In genomic region chr3:78762121-78762520, GRCh38 we compare ENCODE assay signal across 29 cellular contexts.
"Had no signal": no experiment of that assay in that cellular context is flagged by ENCODE, and none has a peak within 500 bp of the region (broad histone marks: within the 10 kb centered on the region; RNA-seq: fewer than 3 reads in every experiment).

No MANE protein-coding gene starts in this region.

- H3K4me1 Mint-ChIP-seq: activated CD4-positive, alpha-beta T cell treated with anti-CD3 and anti-CD28 coated beads, Interleukin-2, amount 10 ng/mL, durations not matched to agents 24 days and 14 days; activated CD8-positive, alpha-beta memory T cell treated with anti-CD3 and anti-CD28 coated beads, Interleukin-2, amount 10 ng/mL, durations not matched to agents 7 days and 5 days; T-helper 17 cell had no signal

- H3K36me3 Mint-ChIP-seq: activated CD8-positive, alpha-beta memory T cell treated with anti-CD3 and anti-CD28 coated beads, Interleukin-2, amount 10 ng/mL, durations not matched to agents 7 days and 5 days; activated naive CD8-positive, alpha-beta T cell; WTC11 had no signal

- H3K9me3 Mint-ChIP-seq: activated CD4-positive, alpha-beta T cell treated with anti-CD3 and anti-CD28 coated beads, Interleukin-2, amount 10 ng/mL, durations not matched to agents 24 days and 14 days; WTC11 had no signal

- DNase-seq: activated CD4-positive, alpha-beta T cell treated with anti-CD3 and anti-CD28 coated beads, Interleukin-2, amount 10 ng/mL, durations not matched to agents 24 days and 14 days; activated CD4-positive, alpha-beta T cell treated with anti-CD3 and anti-CD28 coated beads, Interleukin-2, amount 50 U/mL, for 48 hours; activated CD4-positive, CD25-positive, alpha-beta regulatory T cell treated with anti-CD3 and anti-CD28 coated beads, Interleukin-2, amount 50 U/mL, for 72 hours; activated CD8-positive, alpha-beta memory T cell treated with anti-CD3 and anti-CD28 coated beads, Interleukin-2, amount 10 ng/mL, durations not matched to agents 7 days and 5 days; activated effector memory CD4-positive, alpha-beta T cell treated with anti-CD3 and anti-CD28 coated beads, Interleukin-2, amount 50 U/mL, for 16 hours; activated naive CD4-positive, alpha-beta T cell treated with Interleukin-2 at 50 U/mL for 16 hours; activated T-cell treated with anti-CD3 and anti-CD28 coated beads, Interleukin-2, amount 50 U/mL, for 4 hours; brain microvascular endothelial cell; MG63; MV-4-11; NCI-H1092 treated with DMSO at 0.1 percent for 48 hours; NCI-H1417 treated with DMSO at 0.1 percent for 48 hours; NCI-H1694; NCI-H2029; NCI-H2107; NCI-H2171 treated with DMSO at 0.1 percent for 48 hours; NCI-H345; NCI-H510A; NCI-H526 treated with DMSO at 0.1 percent for 48 hours; NCI-H82; NK-92 treated with Interleukin-12 subunit alpha and Interleukin-12 subunit beta, amount 100 ng/mL, for 24 hours; OCI-M1; Right ventricle myocardium superior; SJCRH30; T-helper 17 cell; T-helper 9 cell had no signal

- H3K27me3 Mint-ChIP-seq: activated CD4-positive, alpha-beta T cell treated with anti-CD3 and anti-CD28 coated beads, Interleukin-2, amount 10 ng/mL, durations not matched to agents 24 days and 14 days; activated CD8-positive, alpha-beta memory T cell treated with anti-CD3 and anti-CD28 coated beads, Interleukin-2, amount 10 ng/mL, durations not matched to agents 7 days and 5 days; activated naive CD8-positive, alpha-beta T cell; T-helper 17 cell had no signal

- H3K4me3 Mint-ChIP-seq: activated CD4-positive, alpha-beta T cell treated with anti-CD3 and anti-CD28 coated beads, Interleukin-2, amount 10 ng/mL, durations not matched to agents 24 days and 14 days; activated CD8-positive, alpha-beta memory T cell treated with anti-CD3 and anti-CD28 coated beads, Interleukin-2, amount 10 ng/mL, durations not matched to agents 7 days and 5 days; activated naive CD8-positive, alpha-beta T cell; activated T-cell treated with anti-CD3 and anti-CD28 coated beads, Interleukin-2, amount 50 U/mL, for 4 hours; T-helper 17 cell; WTC11 had no signal

- ATAC-seq: activated CD8-positive, alpha-beta memory T cell treated with anti-CD3 and anti-CD28 coated beads, Interleukin-2, amount 10 ng/mL, durations not matched to agents 7 days and 5 days; activated T-cell treated with anti-CD3 and anti-CD28 coated beads, Interleukin-2, amount 50 U/mL, for 4 hours; Panc1; T-helper 17 cell; WTC11 had no signal

- H3K27ac Mint-ChIP-seq: activated CD4-positive, alpha-beta T cell treated with anti-CD3 and anti-CD28 coated beads, Interleukin-2, amount 10 ng/mL, durations not matched to agents 24 days and 14 days; activated CD8-positive, alpha-beta memory T cell treated with anti-CD3 and anti-CD28 coated beads, Interleukin-2, amount 10 ng/mL, durations not matched to agents 7 days and 5 days; activated naive CD8-positive, alpha-beta T cell; T-helper 17 cell; WTC11 had no signal
